Comparison of ENCODE assay signal across 9 cellular contexts in genomic region chr11:73141031-73141308, GRCh38. TPM values are rescaled to one million over a fixed set of nuclear protein-coding genes. Genes with fewer than 3 reads are reported as not detected.
DNase-seq lines count a peak whose midpoint lies in the region; ATAC-seq, FAIRE-seq and TF ChIP-seq lines count a peak whose summit lies in the region.
"Had no signal": no experiment of that assay in that cellular context is flagged by ENCODE, and none has a peak within 500 bp of the region (broad histone marks: within the 10 kb centered on the region; RNA-seq: fewer than 3 reads in every experiment).

No MANE protein-coding gene starts in this region.

- 1 to 3% methylated on average over 17 of the region's 17 CpGs for WGBS in pancreas, 2 donors

- H3K9me2 ChIP-seq in HCT116 (ENCODE audit: insufficient read depth): no peaks in the 10 kb centered on the region

- no peak for TF ChIP-seq RAD21 in HCT116 (IDR thresholded peaks at IDR 0.05; ENCODE audit: low read depth)

- no peak for TF ChIP-seq POLR2A in HCT116 (IDR thresholded peaks at IDR 0.05; ENCODE audit: borderline replicate concordance, extremely low read depth, insufficient read depth, insufficient read length)

- H3K36me3 Mint-ChIP-seq in activated CD8-positive, alpha-beta T cell treated with anti-CD3 and anti-CD28 coated beads for 36 hours (ENCODE audit: low read depth): peaks cover 18% of the 10 kb centered on the region

- no peaks in the 10 kb centered on the region for H3K36me3 ChIP-seq in HCT116 (ENCODE audit: control insufficient read depth in 1 of 2, insufficient read depth in 2 of 2, low read length in 2 of 2)
- H3K36me3 ChIP-seq in pancreas: no peaks in the 10 kb centered on the region

- H3K79me2 ChIP-seq in HCT116 (ENCODE audit: insufficient read depth, low read length): peaks cover 14% of the 10 kb centered on the region

- no peak overlapping the region for H2AFZ ChIP-seq in HCT116 (ENCODE audit: low read depth, low read length, poor library complexity, severe bottlenecking)

- DNase-seq in A172 (ENCODE audit: low spot score) (peak; percentile 16), HCT116 (ENCODE audit: low read depth, low spot score) (no peak), fibroblast of mammary gland (ENCODE audit: low read depth) (peak; percentile 14), pancreas (peak in 3 of 6 donors; percentile 26 to 66 (median 60)), DMS 273 (lab: John Stamatoyannopoulos, UW; ENCODE audit: unreplicated experiment) (no peak), iPS-NIHi11 (ENCODE audit: low spot score) (no peak), NCI-H2107 treated with DMSO at 0.1 percent for 48 hours (lab: John Stamatoyannopoulos, UW; ENCODE audit: unreplicated experiment) (no peak)
- peak; percentile 59 for DNase-seq in activated CD8-positive, alpha-beta T cell treated with anti-CD3 and anti-CD28 coated beads for 36 hours

- ATAC-seq in HCT116 (no peak), pancreas (no peak)
- no peak for ATAC-seq in activated CD8-positive, alpha-beta T cell treated with anti-CD3 and anti-CD28 coated beads for 36 hours

- peak overlapping the region; percentile 94 for H3K27ac Mint-ChIP-seq in activated CD8-positive, alpha-beta T cell treated with anti-CD3 and anti-CD28 coated beads for 36 hours

- peaks cover 8 to 22% of the 10 kb centered on the region in 2 experiments; a peak in 3 of 4 replicates for H3K4me1 ChIP-seq in HCT116 (ENCODE audit: control insufficient read depth in 1 of 2, insufficient read depth in 2 of 2, low read length in 2 of 2)
- peaks cover 18 to 30% (median 23%) of the 10 kb centered on the region in 3 donors for H3K4me1 ChIP-seq in pancreas

- peak overlapping the region; percentile 98 for H3K4me3 Mint-ChIP-seq in activated CD8-positive, alpha-beta T cell treated with anti-CD3 and anti-CD28 coated beads for 36 hours

- H3K27ac ChIP-seq in HCT116 (ENCODE audit: low read depth, low read length) (peak overlapping the region; percentile 88; the same call in 1 of the 2 replicates), pancreas (peak overlapping the region in 2 of 4 donors; percentile 62 to 97)

- no TSS peak for BruUV-seq in HCT116 (replicated peaks; lab: Mats Ljungman, UMichigan)

- H3K27me3 ChIP-seq in HCT116 (ENCODE audit: insufficient read depth, low read length): no peaks in the 10 kb centered on the region
- no peaks in the 10 kb centered on the region for H3K27me3 ChIP-seq in pancreas

- no peaks in the 10 kb centered on the region for H3K9me3 Mint-ChIP-seq in activated CD8-positive, alpha-beta T cell treated with anti-CD3 and anti-CD28 coated beads for 36 hours

- POLR2A ChIA-PET in HCT116 (lab: Charles Lee): no interaction called here
- POLR2A ChIA-PET in activated CD8-positive, alpha-beta T cell treated with anti-CD3 and anti-CD28 coated beads for 36 hours (lab: Charles Lee): interaction anchor here (1.0 to 1.3 kb wide), 3 partner anchors 12 to 106 kb away, joined by 3 read pairs; no protein-coding TSS in a partner anchor

- H3K9ac ChIP-seq in HCT116 (ENCODE audit: low read length): peak overlapping the region; percentile 72

- TF ChIP-seq CTCF in HCT116 (IDR thresholded peaks at IDR 0.05 in 2 of 3, conservative IDR thresholded peaks at IDR 0.05 in 1 of 3; ENCODE audit: borderline replicate concordance in 1 of 3, insufficient read depth in 1 of 3, low read depth in 2 of 3, low read length in 2 of 3) (no peak), fibroblast of mammary gland (conservative IDR thresholded peaks at IDR 0.05; ENCODE audit: control insufficient read depth, insufficient read depth, low read depth, low read length) (no peak), pancreas (IDR thresholded peaks at IDR 0.05) (no peak)
- no peak for TF ChIP-seq CTCF in activated CD8-positive, alpha-beta T cell treated with anti-CD3 and anti-CD28 coated beads for 36 hours (IDR thresholded peaks at IDR 0.05)

- H3K9me3 ChIP-seq in HCT116 (ENCODE audit: control insufficient read depth in 1 of 2, insufficient read depth in 1 of 2, low read depth in 1 of 2, low read length in 2 of 2) (no peaks in the 10 kb centered on the region), pancreas (no peaks in the 10 kb centered on the region)

- intact Hi-C loops in HCT116 (cut with micrococcal nuclease) (no loop called here), pancreas (cut with DNase I) (no loop called here)
- intact Hi-C loops in activated CD8-positive, alpha-beta T cell treated with anti-CD3 and anti-CD28 coated beads for 36 hours (cut with micrococcal nuclease): no loop called here

- H3K4me1 Mint-ChIP-seq in activated CD8-positive, alpha-beta T cell treated with anti-CD3 and anti-CD28 coated beads for 36 hours (ENCODE audit: low read depth): peaks cover 40% of the 10 kb centered on the region

- H4K20me1 ChIP-seq in HCT116 (ENCODE audit: insufficient read depth): no peaks in the 10 kb centered on the region

- RAD21 ChIA-PET in HCT116 (lab: Charles Lee; ENCODE audit: low non-redundant PET in 1 of 2, low total read pairs in 2 of 2, uncharacterized antibody in 2 of 2, unreplicated experiment in 2 of 2): no interaction called here

- peak overlapping the region; percentile 97 for H3K4me2 ChIP-seq in HCT116 (ENCODE audit: low read length)

- H3K4me3 ChIP-seq in HCT116 (replicated peaks in 1 of 2; ENCODE audit: low read depth in 1 of 2, low read length in 2 of 2): peak overlapping the region; percentile 84 to 86
- H3K4me3 ChIP-seq in fibroblast of mammary gland (ENCODE audit: control insufficient read depth, low read depth, low read length): peak overlapping the region; percentile 90
- peak overlapping the region; percentile 82 to 87 (median 85) for H3K4me3 ChIP-seq in pancreas

- no peaks in the 10 kb centered on the region for H3K27me3 Mint-ChIP-seq in activated CD8-positive, alpha-beta T cell treated with anti-CD3 and anti-CD28 coated beads for 36 hours

- FAIRE-seq in pancreas (lab: Jason Lieb, UNC): no peak
- FAIRE-seq: endometrium had no signal

- CTCF ChIA-PET in HCT116 (lab: Charles Lee): no interaction called here
- CTCF ChIA-PET in activated CD8-positive, alpha-beta T cell treated with anti-CD3 and anti-CD28 coated beads for 36 hours (lab: Charles Lee): interaction anchor here (4.1 kb wide), 1 partner anchor 37 kb away, joined by 23 read pairs; no protein-coding TSS in a partner anchor

TF ChIP-seq in HCT116, 20 proteins besides CTCF, POLR2A, EP300 and RAD21:
- TF ChIP-seq SIN3A (IDR thresholded peaks at IDR 0.05; ENCODE audit: low read depth): no peak
- TF ChIP-seq ATF3 (IDR thresholded peaks at IDR 0.05): no peak
- no peak for TF ChIP-seq SRF (IDR thresholded peaks at IDR 0.05; ENCODE audit: low read depth)
- no peak for TF ChIP-seq POLR2AphosphoS5 (IDR thresholded peaks at IDR 0.05; ENCODE audit: low read depth, low read length)
- TF ChIP-seq ELF1 (IDR thresholded peaks at IDR 0.05; ENCODE audit: borderline replicate concordance, low read depth): no peak
- no peak for TF ChIP-seq EZH2phosphoT487 (IDR thresholded peaks at IDR 0.05; ENCODE audit: borderline replicate concordance)
- no peak for TF ChIP-seq TCF7L2 (IDR thresholded peaks at IDR 0.05; ENCODE audit: borderline replicate concordance, extremely low read depth, insufficient read depth, insufficient read length)
- no peak for TF ChIP-seq CEBPB (IDR thresholded peaks at IDR 0.05; ENCODE audit: low read depth)
- TF ChIP-seq EZH2 (IDR thresholded peaks at IDR 0.05): no peak
- no peak for TF ChIP-seq EGR1 (IDR thresholded peaks at IDR 0.05; ENCODE audit: low read depth)
- TF ChIP-seq ZBTB33 (IDR thresholded peaks at IDR 0.05; ENCODE audit: extremely low read depth, insufficient replicate concordance, low read length): no peak

RNA-seq across cellular contexts. Expression of gene FCHSD2, which starts 1.1 kb away (rescaled TPM):
- 6.3 and 8.7 TPM in 2 replicates for total RNA-seq in A172 (2014; rRNA removed; shearing (Covaris generic))
- total RNA-seq in HCT116 (2021; ENCODE audit: unreplicated experiment): 15.0 TPM
- 5.5 and 6.7 TPM in 2 replicates for polyA plus RNA-seq in HCT116 (2012)
- total RNA-seq in activated CD8-positive, alpha-beta T cell treated with anti-CD3 and anti-CD28 coated beads for 36 hours: 10 to 100 TPM; 23.6 to 24.8 TPM
- 10 to 100 TPM in 4 of 6 donors, 1 to 10 TPM in 2; 9.6 to 22.5 (median 11.4) TPM for total RNA-seq in pancreas
- polyA plus RNA-seq in pancreas: 1 to 10 TPM; 5.5 to 6.1 TPM

Comparison
In these comparisons a context has a peak if more than half of its experiments do, and no peak if none do; other contexts are left out.
1. DNase-seq: peak in A172 (single experiment), activated CD8-positive, alpha-beta T cell treated with anti-CD3 and anti-CD28 coated beads for 36 hours (single experiment) and fibroblast of mammary gland (single experiment); none in HCT116 (single experiment), DMS 273 (single experiment), iPS-NIHi11 (single experiment) and NCI-H2107 treated with DMSO at 0.1 percent for 48 hours (single experiment).
2. Peak in every context shown above with its lines, with median percentiles within 50 percentile points of each other: H3K4me3 ChIP-seq.